7 cellular contexts compared by ENCODE assay signal in the genomic region with DNA sequence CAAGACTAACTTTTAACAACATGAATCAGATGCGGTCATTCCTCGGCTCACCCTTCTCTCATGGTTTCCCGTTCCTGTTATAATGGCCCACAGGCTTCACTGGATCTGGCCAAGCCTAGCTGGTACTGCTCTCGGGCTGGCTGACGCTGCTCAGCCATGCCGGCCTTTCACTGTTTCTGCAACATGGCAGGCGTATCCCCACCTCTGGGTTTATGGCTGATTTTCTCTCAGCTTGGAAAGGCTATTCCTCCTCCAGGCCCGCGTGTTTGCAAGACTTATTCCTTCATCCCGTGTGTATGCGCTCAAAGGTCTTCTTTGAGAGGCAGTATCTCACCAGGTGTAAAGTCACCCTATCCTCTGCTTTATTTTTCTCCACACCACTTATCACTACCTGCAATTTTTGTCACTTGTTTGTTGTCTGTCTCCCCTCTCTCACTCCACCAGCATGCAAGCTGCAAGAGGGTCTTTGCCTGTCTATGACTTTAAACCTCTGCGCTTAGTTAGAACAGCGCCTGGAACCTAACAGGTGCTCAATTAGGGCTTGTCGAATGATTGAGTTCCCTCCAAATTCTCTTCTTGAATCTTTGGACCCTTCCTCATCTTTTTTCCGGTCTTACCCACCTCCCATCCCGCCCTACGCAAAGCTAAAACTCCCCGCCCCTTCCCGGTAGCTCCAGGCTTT. TPM values are rescaled to one million over a fixed set of nuclear protein-coding genes. Genes with fewer than 3 reads are reported as not detected.
A peak's percentile ranks its signal among the peaks of the same experiment; 100 is the strongest.
DNase-seq lines count a peak whose midpoint lies in the region; ATAC-seq and TF ChIP-seq lines count a peak whose summit lies in the region.

No MANE protein-coding gene starts in this region.

- 46% methylated on average over 19 of the region's 19 CpGs for WGBS in right lobe of liver (ENCODE audit: insufficient coverage, low coverage, low lambda C conversion rate, missing lambda C conversion rate)

- TF ChIP-seq CTCF in ascending aorta (IDR thresholded peaks at IDR 0.05) = no peak
- no peak for TF ChIP-seq CTCF in right lobe of liver (IDR thresholded peaks at IDR 0.05)
- TF ChIP-seq CTCF in upper lobe of right lung (IDR thresholded peaks at IDR 0.05) = no peak

- intact Hi-C loops in ascending aorta (cut with DNase I) (loop anchor here (1.0 kb wide), 2 partner anchors 27 to 136 kb away; a partner anchor contains a TSS), right lobe of liver (cut with DNase I) (no loop called here), upper lobe of right lung (cut with DNase I) (no loop called here)

- H3K27ac ChIP-seq in ascending aorta (peak overlapping the region; percentile 98 to 99), right lobe of liver (peak overlapping the region; percentile 61 to 95 (median 76)), upper lobe of right lung (peak overlapping the region; percentile 93)

- ATAC-seq in GM19397 (IDR thresholded peaks at IDR 0.05; ENCODE audit: unreplicated experiment) (peak; percentile 8), HG03354 (IDR thresholded peaks at IDR 0.05; ENCODE audit: poor library complexity, severe bottlenecking, unreplicated experiment) (peak; percentile 5), right lobe of liver (no peak), upper lobe of right lung (no peak)

- H3K4me1 ChIP-seq in ascending aorta (peaks cover 10 to 24% of the 10 kb centered on the region in 2 donors), right lobe of liver (peaks cover 0 to 37% (median 12%) of the 10 kb centered on the region in 4 donors), upper lobe of right lung (peaks cover 39% of the 10 kb centered on the region)

- TF ChIP-seq POLR2A in right lobe of liver (IDR thresholded peaks at IDR 0.05) = no peak

- H3K36me3 ChIP-seq in ascending aorta (no peaks in the 10 kb centered on the region), right lobe of liver (no peaks in the 10 kb centered on the region), upper lobe of right lung (no peaks in the 10 kb centered on the region)

- H3K9me3 ChIP-seq in ascending aorta = no peaks in the 10 kb centered on the region
- no peaks in the 10 kb centered on the region for H3K9me3 ChIP-seq in right lobe of liver
- H3K9me3 ChIP-seq in upper lobe of right lung = no peaks in the 10 kb centered on the region

- H3K27me3 ChIP-seq in ascending aorta (no peaks in the 10 kb centered on the region), right lobe of liver (no peaks in the 10 kb centered on the region), upper lobe of right lung (no peaks in the 10 kb centered on the region)

- H3K4me3 ChIP-seq in ascending aorta = peak overlapping the region; percentile 92 to 96
- peak overlapping the region; percentile 79 to 89 (median 82) for H3K4me3 ChIP-seq in right lobe of liver
- H3K4me3 ChIP-seq in upper lobe of right lung = peak overlapping the region; percentile 68

- DNase-seq in ascending aorta (ENCODE audit: low spot score in 2 of 2) (no peak), right lobe of liver (no peak), upper lobe of right lung (no peak), AG08396 (ENCODE audit: low spot score) (no peak), glomerular visceral epithelial cell (ENCODE audit: extremely low spot score) (no peak)

RNA-seq across cellular contexts. Expression of a gene that starts 0.5 kb away (rescaled TPM):
- total RNA-seq in ascending aorta (44.1 TPM), right lobe of liver (10 to 100 TPM; 25.9 to 53.8 (median 33.3) TPM), upper lobe of right lung (118 TPM)

Comparison
In these comparisons a context has a peak if more than half of its experiments do, and no peak if none do; other contexts are left out.
1. ATAC-seq: peak in GM19397 (single experiment) and HG03354 (single experiment); none in right lobe of liver (0 of 4) and upper lobe of right lung (single experiment).
2. Peak in every context shown above with its lines, with median percentiles within 50 percentile points of each other: H3K27ac ChIP-seq and H3K4me3 ChIP-seq.